Comparison of ENCODE assay signal across 13 cellular contexts in the genomic region with DNA sequence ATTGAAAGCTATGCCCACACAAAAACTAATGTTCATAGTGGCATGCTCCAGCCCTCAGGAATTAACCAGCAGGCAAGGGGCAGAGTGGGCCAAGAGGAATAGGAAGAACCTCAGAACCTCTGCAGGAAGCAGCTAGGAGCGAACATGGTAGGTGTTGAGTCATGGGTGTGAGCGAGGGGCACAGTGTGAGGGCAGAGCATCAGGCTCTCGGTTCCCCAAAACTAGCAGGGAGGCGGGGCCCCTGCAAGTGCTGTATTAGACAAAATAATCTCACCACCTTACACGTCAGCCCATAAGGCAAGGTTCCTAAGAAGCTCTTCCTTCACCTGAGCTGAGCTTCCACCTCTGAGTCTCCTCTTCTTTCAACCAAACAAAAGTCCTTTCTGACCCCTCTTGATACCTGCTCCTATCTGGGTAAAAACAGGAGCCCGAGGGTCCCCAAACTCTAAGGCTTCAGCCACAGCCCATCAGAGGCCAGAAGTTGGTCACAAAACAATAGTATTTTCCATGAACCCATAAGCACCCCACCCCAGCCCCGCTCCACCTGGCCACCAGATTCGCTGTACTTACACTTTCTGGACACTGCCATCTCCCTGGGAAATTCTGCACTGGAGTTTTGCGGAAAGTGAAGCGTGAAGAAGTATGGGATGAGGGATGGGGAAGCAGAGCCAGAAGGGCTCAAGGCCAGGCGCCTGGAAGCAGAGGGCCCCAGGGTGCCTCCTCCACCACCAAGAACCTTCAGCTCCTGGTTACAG. TPM values are rescaled to one million over a fixed set of nuclear protein-coding genes. Genes with fewer than 3 reads are reported as not detected.
DNase-seq lines count a peak whose midpoint lies in the region; ATAC-seq and TF ChIP-seq lines count a peak whose summit lies in the region.
"Had no signal": no experiment of that assay in that cellular context is flagged by ENCODE, and none has a peak within 500 bp of the region (broad histone marks: within the 10 kb centered on the region; RNA-seq: fewer than 3 reads in every experiment).

No MANE protein-coding gene starts in this region.

- peak; percentile 87 for ATAC-seq in GM18858 (IDR thresholded peaks at IDR 0.05; ENCODE audit: unreplicated experiment)
- peak; percentile 85 for ATAC-seq in GM21529 (IDR thresholded peaks at IDR 0.05; ENCODE audit: unreplicated experiment)
- ATAC-seq in HG03432 (IDR thresholded peaks at IDR 0.05; ENCODE audit: unreplicated experiment), result peak; percentile 88
- ATAC-seq in lower lobe of right lung, result peak in 1 of 2 donors; percentile 59
- ATAC-seq in left colon, result no peak

- no peak for TF ChIP-seq CTCF in lower lobe of right lung (IDR thresholded peaks at IDR 0.05)

- DNase-seq in lower lobe of right lung, result peak; percentile 61
- DNase-seq in NCI-H69 (lab: John Stamatoyannopoulos, UW), result no peak
- no peak for DNase-seq in midbrain (lab: John Stamatoyannopoulos, UW)
- DNase-seq in stimulated activated CD4-positive, alpha-beta T cell treated with anti-CD3 and anti-CD28 coated beads, Interleukin-4, amount 100 ng/mL, for 4 hours, result no peak
- DNase-seq in left colon, result no peak
- DNase-seq: activated CD4-positive, alpha-beta T cell treated with anti-CD3 and anti-CD28 coated beads, Interleukin-2, amount 50 U/mL, for 1 hour; DMS53; islet precursor cell had no signal

- H3K27me3 ChIP-seq in lower lobe of right lung (ENCODE audit: low read depth), result no peaks in the 10 kb centered on the region

- intact Hi-C loops in lower lobe of right lung (cut with DNase I), result no loop called here
- intact Hi-C loops in left colon (cut with DNase I, micrococcal nuclease), result no loop called here

- H3K27ac ChIP-seq in lower lobe of right lung, result no peak overlapping the region
- H3K27ac ChIP-seq: prostate gland had no signal

- H3K4me1 ChIP-seq in lower lobe of right lung, result no peaks in the 10 kb centered on the region
- H3K4me1 ChIP-seq: prostate gland had no signal

- no peaks in the 10 kb centered on the region for H3K36me3 ChIP-seq in lower lobe of right lung
- H3K36me3 ChIP-seq: prostate gland had no signal

- no peak overlapping the region for H3K4me3 ChIP-seq in lower lobe of right lung
- H3K4me3 ChIP-seq: prostate gland had no signal

- H3K9me3 ChIP-seq in lower lobe of right lung, result no peaks in the 10 kb centered on the region
- H3K9me3 ChIP-seq: prostate gland had no signal

RNA-seq across cellular contexts. Expression of gene RUFY4, which starts 5.3 kb away (rescaled TPM):
- total RNA-seq in lower lobe of right lung (not detected), left colon (under 1 TPM; 0.28 to 0.76 TPM)
- total RNA-seq: RPMI7951 had no signal
